12 cellular contexts compared by ENCODE assay signal in genomic region chr1:17211377-17211776, GRCh38. TPM values are rescaled to one million over a fixed set of nuclear protein-coding genes. Genes with fewer than 3 reads are reported as not detected.
DNase-seq lines count a peak whose midpoint lies in the region; ATAC-seq and TF ChIP-seq lines count a peak whose summit lies in the region.
"Had no signal": no experiment of that assay in that cellular context is flagged by ENCODE, and none has a peak within 500 bp of the region (broad histone marks: within the 10 kb centered on the region; RNA-seq: fewer than 3 reads in every experiment).

No MANE protein-coding gene starts in this region.

- peaks cover 62% of the 10 kb centered on the region for H3F3A ChIP-seq in PC-9 (ENCODE audit: insufficient read depth, low read depth)

- no TSS peak for BruUV-seq in PC-9 (replicated peaks; lab: Mats Ljungman, UMichigan)

- H3K9me3 ChIP-seq in HEK293 (ENCODE audit: control insufficient read depth, insufficient read depth, low read depth, low read length) (no peaks in the 10 kb centered on the region), PC-9 (ENCODE audit: insufficient read depth, low read depth) (no peaks in the 10 kb centered on the region), T-helper 17 cell (ENCODE audit: control insufficient read depth, low read length, poor library complexity, severe bottlenecking) (no peaks in the 10 kb centered on the region), body of pancreas (no peaks in the 10 kb centered on the region)
- H3K9me3 ChIP-seq in CD8-positive, alpha-beta T cell (ENCODE audit: low read length): no peaks in the 10 kb centered on the region

- intact Hi-C loops in PC-9 (cut with micrococcal nuclease; ENCODE audit: unreplicated experiment): no loop called here
- intact Hi-C loops in body of pancreas (cut with DNase I): no loop called here
- intact Hi-C loops in CD8-positive, alpha-beta T cell (cut with DNase I, micrococcal nuclease): no loop called here

- H3K27me3 ChIP-seq in PC-9 (ENCODE audit: insufficient read depth, low read depth) (no peaks in the 10 kb centered on the region), body of pancreas (no peaks in the 10 kb centered on the region)
- peaks cover 28% of the 10 kb centered on the region for H3K27me3 ChIP-seq in CD8-positive, alpha-beta T cell (ENCODE audit: insufficient read depth, low read length)

- WGBS in body of pancreas, 2 donors: 78 to 88% methylated on average over 4 to 5 of the region's 5 CpGs

- H3K27me3 Mint-ChIP-seq in T-helper 17 cell (peaks cover 68% of the 10 kb centered on the region), osteocyte (ENCODE audit: unreplicated experiment) (no peaks in the 10 kb centered on the region)
- peaks cover 59% of the 10 kb centered on the region for H3K27me3 Mint-ChIP-seq in CD8-positive, alpha-beta T cell (ENCODE audit: low read depth)

- no peak for TF ChIP-seq CTCF in HEK293 (tag by site-specific recombination; IDR thresholded peaks at IDR 0.05)
- no peak for TF ChIP-seq CTCF in PC-9 (conservative IDR thresholded peaks at IDR 0.05)
- TF ChIP-seq CTCF in osteocyte (IDR thresholded peaks at IDR 0.05): no peak
- no peak for TF ChIP-seq CTCF in body of pancreas (IDR thresholded peaks at IDR 0.05)
- no peak for TF ChIP-seq CTCF in CD8-positive, alpha-beta T cell (IDR thresholded peaks at IDR 0.05)

- no peaks in the 10 kb centered on the region for H4K20me1 ChIP-seq in PC-9 (ENCODE audit: insufficient read depth)

- DNase-seq in PC-9 (no peak), T-helper 17 cell (no peak), osteocyte (ENCODE audit: extremely low spot score, unreplicated experiment) (no peak), body of pancreas (no peak)
- no peak for DNase-seq in CD8-positive, alpha-beta T cell
- DNase-seq: CD4-positive, CD25-positive, alpha-beta regulatory T cell; DMS 273 treated with DMSO at 0.1 percent for 48 hours; GOT3; H9; KBM-7 had no signal

- TF ChIP-seq POLR2A in body of pancreas (IDR thresholded peaks at IDR 0.05): no peak

- ATAC-seq in T-helper 17 cell (no peak), HG03280 (IDR thresholded peaks at IDR 0.05; ENCODE audit: unreplicated experiment) (no peak), body of pancreas (no peak)
- ATAC-seq in CD8-positive, alpha-beta T cell: no peak

- H3K4me3 Mint-ChIP-seq in T-helper 17 cell (peak overlapping the region; percentile 28), osteocyte (ENCODE audit: unreplicated experiment) (no peak overlapping the region)
- H3K4me3 Mint-ChIP-seq in CD8-positive, alpha-beta T cell: no peak overlapping the region
- H3K4me3 Mint-ChIP-seq: CD4-positive, CD25-positive, alpha-beta regulatory T cell; H9 had no signal

- H3K27ac ChIP-seq in HEK293 (ENCODE audit: extremely low read depth, low read depth, low read length): no peak overlapping the region
- peak overlapping the region; percentile 95 for H3K27ac ChIP-seq in PC-9
- H3K27ac ChIP-seq in body of pancreas: no peak overlapping the region
- no peak overlapping the region for H3K27ac ChIP-seq in CD8-positive, alpha-beta T cell (ENCODE audit: low read depth, low read length)

- H3K4me1 Mint-ChIP-seq in T-helper 17 cell (peaks cover 38% of the 10 kb centered on the region), osteocyte (ENCODE audit: unreplicated experiment) (peaks cover 82% of the 10 kb centered on the region)
- H3K4me1 Mint-ChIP-seq in CD8-positive, alpha-beta T cell (ENCODE audit: low read depth): peaks cover 43% of the 10 kb centered on the region

- no peaks in the 10 kb centered on the region for H3K9me3 Mint-ChIP-seq in osteocyte (ENCODE audit: unreplicated experiment)
- H3K9me3 Mint-ChIP-seq in CD8-positive, alpha-beta T cell: no peaks in the 10 kb centered on the region
- H3K9me3 Mint-ChIP-seq: H9 had no signal

- peaks cover 84% of the 10 kb centered on the region for H3K79me2 ChIP-seq in PC-9 (ENCODE audit: low read depth)

- peaks cover 4% of the 10 kb centered on the region for H3K4me1 ChIP-seq in HEK293 (ENCODE audit: control insufficient read depth, insufficient read depth, low read length)
- H3K4me1 ChIP-seq in PC-9 (replicated peaks; ENCODE audit: insufficient read depth): peaks cover 93% of the 10 kb centered on the region
- peaks cover 12% of the 10 kb centered on the region for H3K4me1 ChIP-seq in body of pancreas
- peaks cover 41% of the 10 kb centered on the region for H3K4me1 ChIP-seq in CD8-positive, alpha-beta T cell (ENCODE audit: insufficient read depth, low read length)

- H3K4me3 ChIP-seq in HEK293 (ENCODE audit: low read depth, low read length) (no peak overlapping the region), PC-9 (no peak overlapping the region), body of pancreas (no peak overlapping the region)
- no peak overlapping the region for H3K4me3 ChIP-seq in CD8-positive, alpha-beta T cell (ENCODE audit: low read depth, low read length)

- H3K4me2 ChIP-seq in PC-9: peak overlapping the region; percentile 70

- H2AFZ ChIP-seq in PC-9: no peak overlapping the region

- CTCF ChIA-PET in HEK293 (lab: Yijun Ruan, JAX) (interaction anchor here (0.6 to 3.1 kb wide), 5 partner anchors 23 to 84 kb away, joined by 3 to 17 read pairs (median 4); no protein-coding TSS in a partner anchor), PC-9 (lab: Charles Lee) (interaction anchor here (0.9 to 2.1 kb wide), 2 partner anchors 26 to 31 kb away, joined by 3 to 11 read pairs; no protein-coding TSS in a partner anchor)
- CTCF ChIA-PET in CD8-positive, alpha-beta T cell (lab: Charles Lee): interaction anchor here (1.7 kb wide), 1 partner anchor 86 kb away, joined by 6 read pairs; no protein-coding TSS in a partner anchor

- H3K36me3 ChIP-seq in HEK293 (ENCODE audit: control insufficient read depth in 2 of 2, insufficient read depth in 1 of 2, low read length in 2 of 2) (no peaks in the 10 kb centered on the region), PC-9 (ENCODE audit: low read depth) (no peaks in the 10 kb centered on the region; the same call in 1 of the 2 replicates), body of pancreas (replicated peaks in 1 of 2; ENCODE audit: insufficient read depth in 1 of 2, low read depth in 2 of 2) (no peaks in the 10 kb centered on the region)
- no peaks in the 10 kb centered on the region for H3K36me3 ChIP-seq in CD8-positive, alpha-beta T cell (ENCODE audit: insufficient read depth, low read length)

- no peaks in the 10 kb centered on the region for H3K9me2 ChIP-seq in PC-9 (ENCODE audit: insufficient read depth)

- H3K27ac Mint-ChIP-seq in T-helper 17 cell: no peak overlapping the region
- peak overlapping the region; percentile 80 for H3K27ac Mint-ChIP-seq in osteocyte (ENCODE audit: unreplicated experiment)
- H3K27ac Mint-ChIP-seq in CD8-positive, alpha-beta T cell: no peak overlapping the region
- H3K27ac Mint-ChIP-seq: CD4-positive, CD25-positive, alpha-beta regulatory T cell; H9 had no signal

- POLR2A ChIA-PET in HEK293 (lab: Yijun Ruan, JAX): interaction anchor here (1.1 to 2.5 kb wide), 2 partner anchors 22 to 82 kb away, joined by 4 to 12 read pairs; no protein-coding TSS in a partner anchor
- POLR2A ChIA-PET in PC-9 (lab: Charles Lee; ENCODE audit: unreplicated experiment): interaction anchor here (0.7 to 1.1 kb wide), 3 partner anchors 10 to 83 kb away, joined by 3 to 14 read pairs (median 9); no protein-coding TSS in a partner anchor
- POLR2A ChIA-PET in CD8-positive, alpha-beta T cell (lab: Charles Lee): interaction anchor here (1.1 to 1.5 kb wide), 2 partner anchors 10 to 31 kb away, joined by 3 to 4 read pairs; no protein-coding TSS in a partner anchor

- peaks cover 9% of the 10 kb centered on the region for H3K36me3 Mint-ChIP-seq in T-helper 17 cell (ENCODE audit: low read depth)
- H3K36me3 Mint-ChIP-seq in osteocyte (ENCODE audit: unreplicated experiment): no peaks in the 10 kb centered on the region
- no peaks in the 10 kb centered on the region for H3K36me3 Mint-ChIP-seq in CD8-positive, alpha-beta T cell
- H3K36me3 Mint-ChIP-seq: CD4-positive, CD25-positive, alpha-beta regulatory T cell had no signal

TF ChIP-seq in HEK293, 187 proteins besides CTCF, POLR2A, EP300 and RAD21:
- TF ChIP-seq ZBTB8A (tag by site-specific recombination; IDR thresholded peaks at IDR 0.05): no peak
- TF ChIP-seq GLIS2 (tag by site-specific recombination; IDR thresholded peaks at IDR 0.05): no peak
- peak; percentile 78 for TF ChIP-seq ZNF664 (tag by site-specific recombination; IDR thresholded peaks at IDR 0.05)
- no peak for TF ChIP-seq ZEB2 (tag by site-specific recombination; IDR thresholded peaks at IDR 0.05)
- no peak for TF ChIP-seq ZNF580 (tag by site-specific recombination; IDR thresholded peaks at IDR 0.05)
- no peak for TF ChIP-seq ZNF558 (tag by site-specific recombination; IDR thresholded peaks at IDR 0.05)
- no peak for TF ChIP-seq ZNF521 (tag by site-specific recombination; IDR thresholded peaks at IDR 0.05)
- TF ChIP-seq SETDB1 (IDR thresholded peaks at IDR 0.05; ENCODE audit: insufficient read length, low read length): no peak
- no peak for TF ChIP-seq ZNF24 (tag by site-specific recombination; IDR thresholded peaks at IDR 0.05)
- TF ChIP-seq ZFP41 (tag by site-specific recombination; IDR thresholded peaks at IDR 0.05; ENCODE audit: borderline replicate concordance): no peak
- no peak for TF ChIP-seq WT1 (tag by site-specific recombination; IDR thresholded peaks at IDR 0.05)
- TF ChIP-seq ZFP3 (tag by site-specific recombination; IDR thresholded peaks at IDR 0.05; ENCODE audit: low read depth): no peak
- TF ChIP-seq FEZF1 (tag by site-specific recombination; IDR thresholded peaks at IDR 0.05): no peak
- TF ChIP-seq ZNF768 (tag by site-specific recombination; IDR thresholded peaks at IDR 0.05): peak; percentile 77
- no peak for TF ChIP-seq PRDM1 (tag by site-specific recombination; IDR thresholded peaks at IDR 0.05)
- no peak for TF ChIP-seq ZNF473 (tag by site-specific recombination; IDR thresholded peaks at IDR 0.05)
- TF ChIP-seq OVOL3 (tag by site-specific recombination; IDR thresholded peaks at IDR 0.05): no peak
- no peak for TF ChIP-seq ZNF792 (tag by site-specific recombination; IDR thresholded peaks at IDR 0.05)

RNA-seq across cellular contexts. Expression of gene PADI1, which starts 6.4 kb away (rescaled TPM):
- total RNA-seq in PC-9 (2021) (27.7 and 28.3 TPM in 2 replicates), T-helper 17 cell (not detected), osteocyte (1.2 and 1.7 TPM in 2 replicates), body of pancreas (not detected)
- total RNA-seq in CD8-positive, alpha-beta T cell: not detected
- total RNA-seq: CD4-positive, CD25-positive, alpha-beta regulatory T cell had no signal

RNA-seq across cellular contexts. Expression of gene PADI3, which starts 37.5 kb away (rescaled TPM):
- total RNA-seq in PC-9 (2021) (1.1 and 5.0 TPM in 2 replicates), T-helper 17 cell (not detected), osteocyte (0.39 and 0.73 TPM in 2 replicates), body of pancreas (not detected)
- total RNA-seq in CD8-positive, alpha-beta T cell: not detected
- total RNA-seq: CD4-positive, CD25-positive, alpha-beta regulatory T cell had no signal

Comparison
In these comparisons a context has a peak if more than half of its experiments do, and no peak if none do; other contexts are left out.
1. RNA of gene PADI1, which starts 6.4 kb away (total RNA-seq): 27.7 to 28.3 TPM in PC-9; 1.2 to 1.7 TPM in osteocyte, not detected in T-helper 17 cell, not detected in body of pancreas and not detected in CD8-positive, alpha-beta T cell; every median in the first group is over 10 times any median in the second.